Comparison of ENCODE assay signal across 29 cellular contexts in the genomic region with DNA sequence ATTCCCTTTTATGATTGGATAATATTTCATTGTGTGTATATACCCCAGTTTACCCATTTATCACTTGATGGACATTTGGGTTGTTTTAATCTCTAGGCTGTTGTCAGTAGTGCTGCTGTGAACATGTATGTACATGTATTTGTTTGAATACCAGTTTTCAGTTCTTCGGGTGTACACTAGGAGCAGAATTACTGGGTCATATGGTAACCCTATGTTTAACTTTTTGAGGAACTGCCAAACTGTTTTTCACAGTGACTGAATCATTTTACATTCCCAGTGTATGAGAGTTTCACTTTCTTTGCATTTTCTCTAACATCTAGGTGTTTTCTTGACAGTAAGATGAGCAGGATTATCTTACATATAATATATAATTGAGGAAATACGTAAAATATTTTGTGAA. TPM values are rescaled to one million over a fixed set of nuclear protein-coding genes. Genes with fewer than 3 reads are reported as not detected.
DNase-seq lines count a peak whose midpoint lies in the region; ATAC-seq, FAIRE-seq and TF ChIP-seq lines count a peak whose summit lies in the region.
"Had no signal": no experiment of that assay in that cellular context is flagged by ENCODE, and none has a peak within 500 bp of the region (broad histone marks: within the 10 kb centered on the region; RNA-seq: fewer than 3 reads in every experiment).

No MANE protein-coding gene starts in this region.

- in situ Hi-C loops in brain microvascular endothelial cell (cut with HindIII; ENCODE audit: low pct_ligation_motif_present, low sequenced_read_pairs), result no loop called here

- TF ChIP-seq CTCF in AG09309 (IDR thresholded peaks at IDR 0.05; ENCODE audit: control insufficient read depth, insufficient read depth, low read depth, low read length, missing control alignments) (no peak), cardiac fibroblast (IDR thresholded peaks at IDR 0.05; ENCODE audit: low read depth, low read length) (peak; percentile 4), foreskin keratinocyte (conservative IDR thresholded peaks at IDR 0.05) (peak; percentile 63), brain microvascular endothelial cell (IDR thresholded peaks at IDR 0.05; ENCODE audit: low read depth, low read length, missing control alignments) (no peak)

- H3K27me3 ChIP-seq in foreskin keratinocyte (no peaks in the 10 kb centered on the region), brain microvascular endothelial cell (replicated peaks) (no peaks in the 10 kb centered on the region)
- H3K27me3 ChIP-seq: ascending aorta, gastrocnemius medialis had no signal

- peaks cover 16% of the 10 kb centered on the region for H3K4me1 ChIP-seq in foreskin keratinocyte
- H3K4me1 ChIP-seq: ascending aorta, gastrocnemius medialis had no signal

- peak; percentile 48 for FAIRE-seq in HTR-8/SVneo (lab: Jason Lieb, UNC)
- FAIRE-seq: GM12892, H1, kidney had no signal

- H3K4me3 ChIP-seq in AG09309 (ENCODE audit: control insufficient read depth, low read depth, low read length) (no peak overlapping the region), cardiac fibroblast (replicated peaks in 1 of 2; ENCODE audit: low read depth in 2 of 2, low read length in 2 of 2) (no peak overlapping the region), brain microvascular endothelial cell (ENCODE audit: low read depth, low read length) (no peak overlapping the region)
- H3K4me3 ChIP-seq: ascending aorta, gastrocnemius medialis had no signal

- H3K27ac ChIP-seq in foreskin keratinocyte (peak overlapping the region; percentile 6), brain microvascular endothelial cell (no peak overlapping the region)
- H3K27ac ChIP-seq: ascending aorta, gastrocnemius medialis had no signal

- H3K36me3 ChIP-seq in brain microvascular endothelial cell (replicated peaks), result peaks cover 66% of the 10 kb centered on the region

- DNase-seq in AG09309 (ENCODE audit: low read depth) (peak; percentile 2), HTR-8/SVneo (ENCODE audit: insufficient read length, low spot score) (no peak), cardiac fibroblast (ENCODE audit: low read depth in 2 of 2) (peak in 1 of 2 donors; percentile 37), foreskin keratinocyte (peak; percentile 69 to 87), brain microvascular endothelial cell (no peak)
- DNase-seq in stimulated activated CD4-positive, alpha-beta T cell treated with anti-CD3 and anti-CD28 coated beads, Interleukin-4, amount 100 ng/mL, for 24 hours, result no peak
- no peak for DNase-seq in NK-92 treated with Interleukin-12 subunit alpha and Interleukin-12 subunit beta, amount 100 ng/mL, for 24 hours (lab: John Stamatoyannopoulos, UW)
- DNase-seq in stimulated activated CD4-positive, alpha-beta T cell treated with anti-CD3 and anti-CD28 coated beads, Interleukin-2, amount 100 ng/mL, for 24 hours, result no peak
- DNase-seq: activated CD4-positive, alpha-beta memory T cell treated with anti-CD3 and anti-CD28 coated beads, Interleukin-2, amount 10 ng/mL, durations not matched to agents 7 days and 5 days; activated naive CD4-positive, alpha-beta T cell treated with Interleukin-2 at 50 U/mL for 16 hours; activated T-cell treated with anti-CD3 and anti-CD28 coated beads, Interleukin-2, amount 50 U/mL, for 1 hour; CD4-positive, alpha-beta T cell; DMS153; effector memory CD8-positive, alpha-beta T cell; gastrocnemius medialis; hypothalamus; kidney; NCI-H1105 treated with DMSO at 0.1 percent for 48 hours; NCI-H2081 treated with DMSO at 0.1 percent for 48 hours; NCI-H446; RPMI8226; stimulated activated CD4-positive, alpha-beta T cell treated with anti-CD3 and anti-CD28 coated beads, Interleukin-12 subunit alpha, Interleukin-12 subunit beta, amount 100 ng/mL, for 4 hours; T-helper 9 cell had no signal

- peak; percentile 92 for ATAC-seq in foreskin keratinocyte
- ATAC-seq: effector memory CD8-positive, alpha-beta T cell; gastrocnemius medialis had no signal

RNA-seq across cellular contexts. Expression of gene ADIG, which starts 44.7 kb away (rescaled TPM):
- not detected in 2 replicates for total RNA-seq in foreskin keratinocyte
- not detected in 2 replicates for polyA plus RNA-seq in foreskin keratinocyte
- total RNA-seq: activated CD4-positive, alpha-beta memory T cell treated with anti-CD3 and anti-CD28 coated beads, Interleukin-2, amount 10 ng/mL, durations not matched to agents 7 days and 5 days; ascending aorta; CD4-positive, alpha-beta T cell; chondrocyte; gastrocnemius medialis; H1; kidney; myocyte; omental fat pad had no signal
- polyA plus RNA-seq: H1 had no signal

Comparison
In these comparisons a context has a peak if more than half of its experiments do, and no peak if none do; other contexts are left out.
1. DNase-seq: peak in AG09309 (single experiment) and foreskin keratinocyte (2 of 2); none in HTR-8/SVneo (single experiment), stimulated activated CD4-positive, alpha-beta T cell treated with anti-CD3 and anti-CD28 coated beads, Interleukin-4, amount 100 ng/mL, for 24 hours (single experiment), brain microvascular endothelial cell (single experiment), NK-92 treated with Interleukin-12 subunit alpha and Interleukin-12 subunit beta, amount 100 ng/mL, for 24 hours (single experiment) and stimulated activated CD4-positive, alpha-beta T cell treated with anti-CD3 and anti-CD28 coated beads, Interleukin-2, amount 100 ng/mL, for 24 hours (0 of 2).
2. CTCF ChIP-seq: peak in cardiac fibroblast (single experiment) and foreskin keratinocyte (single experiment); none in AG09309 (single experiment) and brain microvascular endothelial cell (single experiment).